ENCODE assay signal across 8 cellular contexts in the genomic region with DNA sequence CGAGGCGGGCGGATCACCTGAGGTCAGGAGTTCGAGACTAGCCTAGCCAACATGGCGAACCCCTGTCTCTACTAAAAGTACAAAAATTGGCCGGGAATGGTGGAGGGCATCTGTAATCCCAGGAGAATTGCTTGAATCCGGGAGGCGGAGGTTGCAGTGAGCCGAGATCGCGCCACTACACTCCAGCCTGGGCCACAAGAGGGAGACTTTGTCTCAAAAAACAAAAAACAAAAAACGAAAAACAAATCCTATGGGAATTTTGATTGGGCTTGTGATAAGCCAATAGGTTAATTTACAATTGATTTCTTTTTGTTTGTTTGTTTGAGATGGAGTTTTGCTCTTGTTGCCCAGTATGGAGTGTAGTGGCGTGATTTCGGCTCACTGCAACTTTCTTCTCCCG. TPM values are rescaled to one million over a fixed set of nuclear protein-coding genes. Genes with fewer than 3 reads are reported as not detected.
DNase-seq lines count a peak whose midpoint lies in the region; ATAC-seq and TF ChIP-seq lines count a peak whose summit lies in the region.

No MANE protein-coding gene starts in this region.

- no peaks in the 10 kb centered on the region for H3K36me3 ChIP-seq in GM23248 (ENCODE audit: low read depth)

- peak overlapping the region; percentile 82 for H3K4me2 ChIP-seq in GM23248 (ENCODE audit: unreplicated experiment)

- H3K9ac ChIP-seq in GM23248 = peak overlapping the region; percentile 53

- DNase-seq in AG10803 (ENCODE audit: low read depth) (peak; percentile 5), GM23248 (peak; percentile 54), GM10266 (ENCODE audit: extremely low spot score) (no peak)
- no peak for DNase-seq in activated CD4-positive, CD25-positive, alpha-beta regulatory T cell treated with anti-CD3 and anti-CD28 coated beads, Interleukin-2, amount 50 U/mL, for 72 hours

- H3K27me3 ChIP-seq in GM23248 (replicated peaks; ENCODE audit: insufficient read depth) = no peaks in the 10 kb centered on the region

- H3K79me2 ChIP-seq in GM23248 (ENCODE audit: insufficient read depth) = no peaks in the 10 kb centered on the region

- 12 to 16% methylated on average over 15 of the region's 15 CpGs for WGBS in GM23248 (ENCODE audit: low coverage in 1 of 2, low lambda C conversion rate in 2 of 2, missing lambda C conversion rate in 2 of 2), 2 experiments

- H3K9me2 ChIP-seq in GM23248 (ENCODE audit: insufficient read depth) = no peaks in the 10 kb centered on the region

- no peaks in the 10 kb centered on the region for H4K20me1 ChIP-seq in GM23248 (ENCODE audit: insufficient read depth)

- peak; percentile 42 for TF ChIP-seq CTCF in AG10803 (conservative IDR thresholded peaks at IDR 0.05; ENCODE audit: low read length)
- TF ChIP-seq CTCF in VCaP (conservative IDR thresholded peaks at IDR 0.05) = peak; percentile 71
- no peak for TF ChIP-seq CTCF in GM10266 (IDR thresholded peaks at IDR 0.05; ENCODE audit: control insufficient read depth, insufficient read depth, low read depth, missing control alignments)

- H3K9me3 ChIP-seq in GM23248 (ENCODE audit: low read depth) = no peaks in the 10 kb centered on the region
- no peaks in the 10 kb centered on the region for H3K9me3 ChIP-seq in iPS-18c (ENCODE audit: control insufficient read depth, insufficient read depth, low read length)

- ATAC-seq in HG03565 (IDR thresholded peaks at IDR 0.05; ENCODE audit: unreplicated experiment) (no peak), GM21381 (IDR thresholded peaks at IDR 0.05; ENCODE audit: unreplicated experiment) (no peak)

- no peak overlapping the region for H3K4me3 ChIP-seq in AG10803 (ENCODE audit: low read length)
- peak overlapping the region; percentile 63 for H3K4me3 ChIP-seq in GM23248
- peak overlapping the region; percentile 30; the same call in 1 of the 2 replicates for H3K4me3 ChIP-seq in iPS-18c (ENCODE audit: insufficient read depth, low read depth, low read length)

- H3K4me1 ChIP-seq in GM23248 (ENCODE audit: insufficient read depth) = peaks cover 10% of the 10 kb centered on the region

- H3K27ac ChIP-seq in GM23248 (no peak overlapping the region), VCaP (no peak overlapping the region)

- in situ Hi-C loops in GM23248 (cut with MboI) = loop anchor here (5.0 to 25.0 kb wide), 3 partner anchors 245 to 1105 kb away; no protein-coding TSS in a partner anchor

- peak overlapping the region; percentile 73 for H2AFZ ChIP-seq in GM23248

- H3F3A ChIP-seq in GM23248 (ENCODE audit: insufficient read depth) = peaks cover 4% of the 10 kb centered on the region

RNA-seq across cellular contexts. Expression of gene TOGARAM2, which starts 24.2 kb away (rescaled TPM):
- total RNA-seq in GM23248 (2014; rRNA removed; shearing (Covaris generic)) = not detected in 2 replicates
- 0.03 TPM in 1 of 2 replicates, not detected in the other for polyA plus RNA-seq in GM23248 (2016; fragmentation: Nextera tagmentation; extraction: Ambion mirVana)

Comparison
In these comparisons a context has a peak if more than half of its experiments do, and no peak if none do; other contexts are left out.
1. DNase-seq: peak in AG10803 (single experiment) and GM23248 (single experiment); none in GM10266 (single experiment) and activated CD4-positive, CD25-positive, alpha-beta regulatory T cell treated with anti-CD3 and anti-CD28 coated beads, Interleukin-2, amount 50 U/mL, for 72 hours (single experiment).